ENCODE assay signal across 19 cellular contexts in the genomic region with DNA sequence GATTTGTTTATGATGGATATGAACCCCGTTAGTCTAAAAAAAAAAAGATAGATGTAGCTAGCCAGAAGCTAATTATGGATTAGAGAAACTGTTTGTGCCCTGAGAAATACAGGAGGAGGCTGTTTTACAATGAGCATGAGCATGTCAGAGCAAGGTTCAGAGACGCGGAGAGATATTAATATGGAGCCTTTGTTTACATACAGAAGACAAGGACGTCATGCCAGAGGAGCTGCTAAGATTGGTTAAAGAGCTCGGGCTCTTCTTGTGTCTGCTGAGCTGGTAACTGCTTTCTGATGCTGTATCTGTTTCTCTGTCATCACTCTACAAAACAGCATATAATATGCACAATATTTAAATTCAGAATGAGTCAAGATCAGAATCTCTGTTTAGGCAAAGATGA. TPM values are rescaled to one million over a fixed set of nuclear protein-coding genes. Genes with fewer than 3 reads are reported as not detected.
DNase-seq lines count a peak whose midpoint lies in the region; ATAC-seq, FAIRE-seq and TF ChIP-seq lines count a peak whose summit lies in the region.
"Had no signal": no experiment of that assay in that cellular context is flagged by ENCODE, and none has a peak within 500 bp of the region (broad histone marks: within the 10 kb centered on the region; RNA-seq: fewer than 3 reads in every experiment).

No MANE protein-coding gene starts in this region.

- H3K9me3 ChIP-seq in hepatocyte (ENCODE audit: low read depth) (no peaks in the 10 kb centered on the region), small intestine (ENCODE audit: control insufficient read depth, low read depth) (no peaks in the 10 kb centered on the region), MG63 (peaks cover 3% of the 10 kb centered on the region; the same call in 1 of the 2 replicates)
- H3K9me3 ChIP-seq: BE2C had no signal

- no peaks in the 10 kb centered on the region for H3K9me2 ChIP-seq in hepatocyte (replicated peaks; ENCODE audit: insufficient read depth)

- H3K4me1 ChIP-seq in hepatocyte (ENCODE audit: insufficient read depth), result no peaks in the 10 kb centered on the region
- no peaks in the 10 kb centered on the region for H3K4me1 ChIP-seq in small intestine (ENCODE audit: control insufficient read depth in 2 of 2, insufficient read depth in 1 of 2, low read depth in 1 of 2, low read length in 1 of 2)
- H3K4me1 ChIP-seq: BE2C had no signal

- H2AFZ ChIP-seq in hepatocyte, result peak overlapping the region; percentile 17

- H3K79me2 ChIP-seq in hepatocyte, result no peaks in the 10 kb centered on the region

- no peaks in the 10 kb centered on the region for H3K4me1 Mint-ChIP-seq in stimulated activated memory B cell treated with anti-CD40 and anti-IgM and Interleukin-4, amounts not matched to agents 10 μg/mL and 1 μg/mL and 100 μg/mL, for 72 hours

- H3K36me3 ChIP-seq in hepatocyte (replicated peaks; ENCODE audit: insufficient read depth, low read depth) (no peaks in the 10 kb centered on the region), small intestine (ENCODE audit: control insufficient read depth in 2 of 2, insufficient read depth in 2 of 2, low read length in 2 of 2) (no peaks in the 10 kb centered on the region), MG63 (no peaks in the 10 kb centered on the region; the same call in none of the 2 replicates)
- H3K36me3 ChIP-seq: BE2C had no signal

- no peak overlapping the region for H3K27ac Mint-ChIP-seq in stimulated activated memory B cell treated with anti-CD40 and anti-IgM and Interleukin-4, amounts not matched to agents 10 μg/mL and 1 μg/mL and 100 μg/mL, for 72 hours

- no peak for ATAC-seq in stimulated activated memory B cell treated with anti-CD40 and anti-IgM and Interleukin-4, amounts not matched to agents 10 μg/mL and 1 μg/mL and 100 μg/mL, for 72 hours

- H3K27me3 ChIP-seq in hepatocyte (no peaks in the 10 kb centered on the region), small intestine (ENCODE audit: control insufficient read depth in 2 of 2, insufficient read depth in 2 of 2, low read length in 2 of 2) (no peaks in the 10 kb centered on the region), MG63 (no peaks in the 10 kb centered on the region)

- H3K4me3 ChIP-seq in hepatocyte (no peak overlapping the region), small intestine (ENCODE audit: low read depth in 1 of 2, low read length in 2 of 2) (no peak overlapping the region), MG63 (no peak overlapping the region)

- WGBS in hepatocyte (ENCODE audit: low lambda C conversion rate, missing lambda C conversion rate), result 34% methylated on average over 5 of the region's 5 CpGs
- WGBS in small intestine, 3 donors, result 14 to 35% (median 34%) methylated on average over 5 of the region's 5 CpGs

- DNase-seq in NCI-H2227 (lab: John Stamatoyannopoulos, UW; ENCODE audit: unreplicated experiment) (peak; percentile 35), amniotic epithelial cell (ENCODE audit: low read depth) (peak; percentile 52), hepatocyte (ENCODE audit: low spot score) (peak; percentile 11), small intestine (peak; percentile 61), MG63 (no peak), cerebellum (ENCODE audit: low spot score) (no peak)
- DNase-seq: BE2C; CD4-positive, alpha-beta memory T cell; DMS79; GOT3; KG1; NCI-H1417; NCI-H1930; NCI-H526; NK-92 treated with Interleukin-12 subunit alpha and Interleukin-12 subunit beta, amount 100 ng/mL, for 24 hours had no signal

- H3K4me3 Mint-ChIP-seq in stimulated activated memory B cell treated with anti-CD40 and anti-IgM and Interleukin-4, amounts not matched to agents 10 μg/mL and 1 μg/mL and 100 μg/mL, for 72 hours, result no peak overlapping the region
- H3K4me3 Mint-ChIP-seq: CD4-positive, alpha-beta memory T cell had no signal

- TF ChIP-seq CTCF in hepatocyte (IDR thresholded peaks at IDR 0.05; ENCODE audit: poor library complexity), result no peak

- H3K36me3 Mint-ChIP-seq in stimulated activated memory B cell treated with anti-CD40 and anti-IgM and Interleukin-4, amounts not matched to agents 10 μg/mL and 1 μg/mL and 100 μg/mL, for 72 hours, result no peaks in the 10 kb centered on the region

- peaks cover 8% of the 10 kb centered on the region for H3K27me3 Mint-ChIP-seq in stimulated activated memory B cell treated with anti-CD40 and anti-IgM and Interleukin-4, amounts not matched to agents 10 μg/mL and 1 μg/mL and 100 μg/mL, for 72 hours
- H3K27me3 Mint-ChIP-seq: CD4-positive, alpha-beta memory T cell had no signal

- no peak for FAIRE-seq in small intestine (lab: Jason Lieb, UNC)
- FAIRE-seq: GM12892, GM19239 had no signal

- H4K20me1 ChIP-seq in hepatocyte (ENCODE audit: insufficient read depth, poor library complexity, severe bottlenecking), result no peaks in the 10 kb centered on the region

- H3K27ac ChIP-seq in hepatocyte (no peak overlapping the region), small intestine (ENCODE audit: low read depth in 1 of 2, low read length in 1 of 2) (no peak overlapping the region)

- no peaks in the 10 kb centered on the region for H3K9me3 Mint-ChIP-seq in stimulated activated memory B cell treated with anti-CD40 and anti-IgM and Interleukin-4, amounts not matched to agents 10 μg/mL and 1 μg/mL and 100 μg/mL, for 72 hours
- H3K9me3 Mint-ChIP-seq: CD4-positive, alpha-beta memory T cell had no signal

- H3K4me2 ChIP-seq in hepatocyte, result no peak overlapping the region

RNA-seq across cellular contexts. Expression of gene CCDC89, which starts 24.9 kb away (rescaled TPM):
- 0.72 and 0.83 TPM in 2 replicates for total RNA-seq in hepatocyte
- polyA plus RNA-seq in hepatocyte, result 0.43 and 0.75 TPM in 2 replicates
- polyA plus RNA-seq in small intestine, result under 1 TPM in 1 of 3 donors, not detected in 2; 0.55 TPM
- total RNA-seq in MG63 (2014; rRNA removed; shearing (Covaris generic); ENCODE audit: low replicate concordance), result not detected in 2 replicates
- total RNA-seq in cerebellum, result 1.4 TPM
- total RNA-seq: MCF 10A had no signal
- polyA plus RNA-seq: CD4-positive, alpha-beta memory T cell had no signal

RNA-seq across cellular contexts. Expression of gene CREBZF, which starts 46.0 kb away (rescaled TPM):
- total RNA-seq in hepatocyte (49.4 and 69.7 TPM in 2 replicates), cerebellum (82.5 TPM)
- polyA plus RNA-seq in hepatocyte (46.0 and 68.1 TPM in 2 replicates), small intestine (10 to 100 TPM; 13.0 to 18.6 (median 16.8) TPM)
- 31.8 and 34.4 TPM in 2 replicates for total RNA-seq in MG63 (2014; rRNA removed; shearing (Covaris generic); ENCODE audit: low replicate concordance)

Comparison
In these comparisons a context has a peak if more than half of its experiments do, and no peak if none do; other contexts are left out.
1. DNase-seq: peak in NCI-H2227 (single experiment), amniotic epithelial cell (single experiment), hepatocyte (single experiment) and small intestine (single experiment); none in MG63 (single experiment) and cerebellum (single experiment).